Comparison of ENCODE assay signal across 12 cellular contexts in the genomic region with DNA sequence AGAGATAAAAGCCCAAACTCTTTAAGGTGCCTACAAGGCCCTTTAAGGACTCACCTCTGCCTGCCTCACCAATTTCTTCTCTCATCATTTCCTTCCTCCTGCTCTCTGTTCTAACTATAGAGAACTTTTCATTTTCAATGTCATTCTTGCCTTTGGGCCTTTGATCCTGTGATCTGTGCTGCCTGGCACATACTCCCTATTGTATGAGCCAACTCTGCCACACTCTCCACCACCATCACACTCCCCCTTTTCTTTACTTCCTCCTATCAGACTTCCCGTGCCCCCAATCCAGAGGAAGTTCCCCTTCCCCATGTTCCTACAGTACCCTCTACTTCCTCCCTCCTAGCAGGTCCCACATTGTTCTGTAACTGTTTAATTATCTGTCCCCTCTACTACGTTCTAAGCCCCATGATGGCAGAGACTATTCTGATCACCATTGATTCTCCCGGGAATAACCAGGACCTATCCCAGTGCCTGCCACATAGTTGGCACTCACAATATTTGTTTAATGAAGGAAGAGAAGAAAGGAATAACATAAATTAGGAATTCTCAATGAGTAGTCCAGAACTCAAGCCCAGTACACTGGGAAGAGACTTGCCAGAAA. TPM values are rescaled to one million over a fixed set of nuclear protein-coding genes. Genes with fewer than 3 reads are reported as not detected.
DNase-seq lines count a peak whose midpoint lies in the region; ATAC-seq and TF ChIP-seq lines count a peak whose summit lies in the region.
"Had no signal": no experiment of that assay in that cellular context is flagged by ENCODE, and none has a peak within 500 bp of the region (broad histone marks: within the 10 kb centered on the region; RNA-seq: fewer than 3 reads in every experiment).

No MANE protein-coding gene starts in this region.

- POLR2A ChIA-PET in activated CD4-positive, alpha-beta T cell treated with anti-CD3 and anti-CD28 coated beads, Interleukin-2, amount 10 ng/mL, durations not matched to agents 7 days and 5 days (lab: Charles Lee): no interaction called here

- H3K27me3 Mint-ChIP-seq in activated CD4-positive, alpha-beta T cell treated with anti-CD3 and anti-CD28 coated beads, Interleukin-2, amount 10 ng/mL, durations not matched to agents 7 days and 5 days: no peaks in the 10 kb centered on the region

- H3K4me1 ChIP-seq in SJSA1 (replicated peaks): peaks cover 58% of the 10 kb centered on the region
- peaks cover 0 to 86% (median 53%) of the 10 kb centered on the region in 3 donors for H3K4me1 ChIP-seq in esophagus squamous epithelium
- H3K4me1 ChIP-seq in spleen: peaks cover 33 to 95% (median 74%) of the 10 kb centered on the region in 6 donors

- H3K9me3 ChIP-seq in SJSA1 (replicated peaks): no peaks in the 10 kb centered on the region
- H3K9me3 ChIP-seq in esophagus squamous epithelium: no peaks in the 10 kb centered on the region
- H3K9me3 ChIP-seq in spleen: no peaks in the 10 kb centered on the region
- H3K9me3 ChIP-seq: mucosa of descending colon had no signal

- peaks cover 96% of the 10 kb centered on the region for H3K4me1 Mint-ChIP-seq in activated CD4-positive, alpha-beta T cell treated with anti-CD3 and anti-CD28 coated beads, Interleukin-2, amount 10 ng/mL, durations not matched to agents 7 days and 5 days

- H3K36me3 Mint-ChIP-seq in activated CD4-positive, alpha-beta T cell treated with anti-CD3 and anti-CD28 coated beads, Interleukin-2, amount 10 ng/mL, durations not matched to agents 7 days and 5 days (ENCODE audit: low read depth): peaks cover 88% of the 10 kb centered on the region

- no peak for TF ChIP-seq CTCF in esophagus squamous epithelium (IDR thresholded peaks at IDR 0.05)
- no peak for TF ChIP-seq CTCF in spleen (IDR thresholded peaks at IDR 0.05 in 8 of 11, conservative IDR thresholded peaks at IDR 0.05 in 3 of 11)

- H3K27ac ChIP-seq in SJSA1 (peak overlapping the region; percentile 96), esophagus squamous epithelium (peak overlapping the region; percentile 65 to 89 (median 78)), spleen (peak overlapping the region in 6 of 8 donors; percentile 29 to 91 (median 83))
- H3K27ac ChIP-seq: SK-N-MC had no signal

- no peak for ATAC-seq in GM18498 (IDR thresholded peaks at IDR 0.05; ENCODE audit: unreplicated experiment)
- no peak for ATAC-seq in HG03354 (IDR thresholded peaks at IDR 0.05; ENCODE audit: poor library complexity, severe bottlenecking, unreplicated experiment)
- no peak for ATAC-seq in HG02870 (IDR thresholded peaks at IDR 0.05; ENCODE audit: unreplicated experiment)

- no peak overlapping the region for H3K4me3 ChIP-seq in SJSA1
- H3K4me3 ChIP-seq in esophagus squamous epithelium: no peak overlapping the region
- H3K4me3 ChIP-seq in spleen: peak overlapping the region in 1 of 8 donors; percentile 2
- H3K4me3 ChIP-seq: mucosa of descending colon, SK-N-MC had no signal

- H3K27me3 ChIP-seq in SJSA1 (replicated peaks) (no peaks in the 10 kb centered on the region), esophagus squamous epithelium (no peaks in the 10 kb centered on the region), spleen (replicated peaks in 1 of 7) (no peaks in the 10 kb centered on the region)

- intact Hi-C loops in esophagus squamous epithelium (cut with DNase I) (no loop called here), spleen (cut with DNase I; ENCODE audit: low total_unique reads) (no loop called here)

- TF ChIP-seq POLR2A in esophagus squamous epithelium (IDR thresholded peaks at IDR 0.05): no peak
- TF ChIP-seq POLR2A in spleen (IDR thresholded peaks at IDR 0.05): no peak

- peak overlapping the region; percentile 85 for H3K27ac Mint-ChIP-seq in activated CD4-positive, alpha-beta T cell treated with anti-CD3 and anti-CD28 coated beads, Interleukin-2, amount 10 ng/mL, durations not matched to agents 7 days and 5 days

- CTCF ChIA-PET in activated CD4-positive, alpha-beta T cell treated with anti-CD3 and anti-CD28 coated beads, Interleukin-2, amount 10 ng/mL, durations not matched to agents 7 days and 5 days (lab: Charles Lee): interaction anchor here (1.2 to 1.9 kb wide), 2 partner anchors 10 to 195 kb away, joined by 3 to 5 read pairs; no protein-coding TSS in a partner anchor

- H3K9me3 Mint-ChIP-seq in activated CD4-positive, alpha-beta T cell treated with anti-CD3 and anti-CD28 coated beads, Interleukin-2, amount 10 ng/mL, durations not matched to agents 7 days and 5 days: peaks cover 5% of the 10 kb centered on the region

- H3K4me3 Mint-ChIP-seq in activated CD4-positive, alpha-beta T cell treated with anti-CD3 and anti-CD28 coated beads, Interleukin-2, amount 10 ng/mL, durations not matched to agents 7 days and 5 days: peak overlapping the region; percentile 21

- H3K36me3 ChIP-seq in SJSA1 (peaks cover 11% of the 10 kb centered on the region), esophagus squamous epithelium (no peaks in the 10 kb centered on the region), spleen (peaks cover 0 to 10% (median 0%) of the 10 kb centered on the region in 6 donors)

- no peak for DNase-seq in activated CD4-positive, alpha-beta T cell treated with anti-CD3 and anti-CD28 coated beads, Interleukin-2, amount 10 ng/mL, durations not matched to agents 7 days and 5 days
- DNase-seq in activated CD4-positive, alpha-beta T cell treated with anti-CD3 and anti-CD28 coated beads, Interleukin-2, amount 50 U/mL, for 48 hours: no peak
- no peak for DNase-seq in SJSA1 (ENCODE audit: low read depth in 1 of 2, low spot score in 2 of 2)
- no peak for DNase-seq in esophagus squamous epithelium (lab: John Stamatoyannopoulos, UW)
- DNase-seq in spleen: no peak
- DNase-seq: activated CD8-positive, alpha-beta memory T cell treated with anti-CD3 and anti-CD28 coated beads, Interleukin-2, amount 50 U/mL, for 4 hours; head of caudate nucleus; mucosa of descending colon had no signal

- WGBS in esophagus squamous epithelium, 2 donors: 20 to 29% methylated on average over 3 of the region's 3 CpGs
- 53 to 62% (median 59%) methylated on average over 3 of the region's 3 CpGs for WGBS in spleen, 5 donors

RNA-seq across cellular contexts. Expression of gene ADAM19, which starts 27.6 kb away (rescaled TPM):
- total RNA-seq in activated CD4-positive, alpha-beta T cell treated with anti-CD3 and anti-CD28 coated beads, Interleukin-2, amount 10 ng/mL, durations not matched to agents 7 days and 5 days: 100 to 1,000 TPM; 118 to 127 TPM
- total RNA-seq in SJSA1 (2014; rRNA removed; shearing (Covaris generic)): 30.0 and 48.7 TPM in 2 replicates
- total RNA-seq in esophagus squamous epithelium (10 to 100 TPM in 1 of 4 donors, 1 to 10 TPM in 3; 1.9 to 11.6 (median 4.3) TPM), spleen (10 to 100 TPM; 45.8 to 71.1 (median 52.9) TPM)
- polyA plus RNA-seq in spleen: 10 to 100 TPM; 10.9 to 13.0 (median 11.5) TPM
